In the genomic region with DNA sequence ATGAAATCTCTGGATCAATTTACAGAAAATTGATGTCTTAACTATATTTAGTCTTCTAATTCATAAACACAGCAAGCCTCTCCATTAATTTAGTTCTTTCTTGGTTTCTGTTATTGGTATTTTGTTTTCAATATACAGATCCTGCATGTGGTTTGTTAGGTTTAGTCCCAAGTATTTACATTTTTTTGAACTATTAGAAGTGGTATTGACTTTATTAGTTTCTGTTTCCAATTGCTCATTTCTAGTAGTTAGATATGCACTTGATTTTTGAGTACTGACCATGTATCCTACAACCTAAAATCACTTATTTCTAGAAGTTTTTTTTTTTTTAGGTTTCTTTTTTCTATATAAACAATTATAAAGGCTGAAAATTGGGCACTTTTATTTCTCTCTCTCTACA, we compare ENCODE assay signal across 9 cellular contexts.
"Had no signal": no experiment of that assay in that cellular context is flagged by ENCODE, and none has a peak within 500 bp of the region (broad histone marks: within the 10 kb centered on the region; RNA-seq: fewer than 3 reads in every experiment).

No MANE protein-coding gene starts in this region.

- H3K27ac Mint-ChIP-seq: GM23338, H9 had no signal

- H3K9me3 Mint-ChIP-seq: GM23338, H9 had no signal

- FAIRE-seq: H1, H54, HTR-8/SVneo, K562 had no signal

- H3K4me1 Mint-ChIP-seq: H9 had no signal

- DNase-seq: H9, HCEC 1CT, IMR-90, KG1 had no signal

- ATAC-seq: GM23338, K562 had no signal

- H3K4me3 Mint-ChIP-seq: GM23338, H9 had no signal
